ENCODE assay signal across 1 cellular context in the genomic region with DNA sequence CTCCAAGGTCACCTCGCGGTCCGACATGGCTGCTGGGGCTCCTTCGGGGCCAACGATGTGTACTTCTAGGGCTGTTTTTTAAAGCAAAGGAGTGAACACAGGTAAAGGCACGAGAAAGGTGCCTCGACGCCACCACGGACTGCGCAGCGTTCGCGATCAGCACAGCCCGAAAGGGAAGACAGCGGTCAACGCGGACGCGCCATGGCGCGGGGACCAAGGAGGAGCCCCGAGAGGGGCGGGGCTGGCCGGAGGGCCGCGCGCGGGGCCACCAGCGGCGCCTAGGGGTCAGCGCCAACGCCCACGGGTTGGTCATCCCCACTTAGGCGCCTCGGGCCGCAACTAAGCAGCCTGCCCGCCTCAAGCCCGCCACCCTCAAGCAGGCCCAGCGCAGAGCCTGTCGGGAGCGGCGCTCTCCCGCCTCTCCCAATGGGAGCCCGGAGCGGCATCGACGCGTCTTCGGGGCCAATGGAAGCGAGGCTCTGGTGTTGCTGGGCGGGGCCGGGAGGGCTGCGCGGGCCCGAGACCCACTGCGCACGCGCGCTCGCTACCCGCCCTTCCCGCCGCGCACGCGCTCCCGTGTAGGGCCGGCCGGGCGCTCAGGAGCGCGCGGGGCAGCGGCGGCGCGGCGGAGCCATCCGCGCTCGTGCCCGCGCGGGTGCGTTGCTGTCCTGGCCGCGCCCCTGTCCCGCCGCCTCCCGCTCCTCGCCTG.
TF ChIP-seq lines count a peak whose summit lies in the region.

A gene with protein sequence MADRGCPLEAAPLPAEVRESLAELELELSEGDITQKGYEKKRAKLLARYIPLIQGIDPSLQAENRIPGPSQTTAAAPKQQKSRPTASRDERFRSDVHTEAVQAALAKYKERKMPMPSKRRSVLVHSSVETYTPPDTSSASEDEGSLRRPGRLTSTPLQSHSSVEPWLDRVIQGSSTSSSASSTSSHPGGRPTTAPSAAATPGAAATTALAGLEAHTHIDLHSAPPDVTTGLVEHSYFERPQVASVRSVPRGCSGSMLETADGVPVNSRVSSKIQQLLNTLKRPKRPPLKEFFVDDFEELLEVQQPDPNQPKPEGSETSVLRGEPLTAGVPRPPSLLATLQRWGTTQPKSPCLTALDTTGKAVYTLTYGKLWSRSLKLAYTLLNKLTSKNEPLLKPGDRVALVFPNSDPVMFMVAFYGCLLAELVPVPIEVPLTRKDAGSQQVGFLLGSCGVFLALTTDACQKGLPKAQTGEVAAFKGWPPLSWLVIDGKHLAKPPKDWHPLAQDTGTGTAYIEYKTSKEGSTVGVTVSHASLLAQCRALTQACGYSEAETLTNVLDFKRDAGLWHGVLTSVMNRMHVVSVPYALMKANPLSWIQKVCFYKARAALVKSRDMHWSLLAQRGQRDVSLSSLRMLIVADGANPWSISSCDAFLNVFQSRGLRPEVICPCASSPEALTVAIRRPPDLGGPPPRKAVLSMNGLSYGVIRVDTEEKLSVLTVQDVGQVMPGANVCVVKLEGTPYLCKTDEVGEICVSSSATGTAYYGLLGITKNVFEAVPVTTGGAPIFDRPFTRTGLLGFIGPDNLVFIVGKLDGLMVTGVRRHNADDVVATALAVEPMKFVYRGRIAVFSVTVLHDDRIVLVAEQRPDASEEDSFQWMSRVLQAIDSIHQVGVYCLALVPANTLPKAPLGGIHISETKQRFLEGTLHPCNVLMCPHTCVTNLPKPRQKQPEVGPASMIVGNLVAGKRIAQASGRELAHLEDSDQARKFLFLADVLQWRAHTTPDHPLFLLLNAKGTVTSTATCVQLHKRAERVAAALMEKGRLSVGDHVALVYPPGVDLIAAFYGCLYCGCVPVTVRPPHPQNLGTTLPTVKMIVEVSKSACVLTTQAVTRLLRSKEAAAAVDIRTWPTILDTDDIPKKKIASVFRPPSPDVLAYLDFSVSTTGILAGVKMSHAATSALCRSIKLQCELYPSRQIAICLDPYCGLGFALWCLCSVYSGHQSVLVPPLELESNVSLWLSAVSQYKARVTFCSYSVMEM (N-terminal part only) (plus strand): TSS at position 577 of the 709 bp plus-strand sequence. CDS start 241 bp downstream, outside the sequence.

TF ChIP-seq in WTC11, 78 proteins besides CTCF, POLR2A, EP300 and RAD21 (continued from another document):
- TF ChIP-seq, protein P1, sequence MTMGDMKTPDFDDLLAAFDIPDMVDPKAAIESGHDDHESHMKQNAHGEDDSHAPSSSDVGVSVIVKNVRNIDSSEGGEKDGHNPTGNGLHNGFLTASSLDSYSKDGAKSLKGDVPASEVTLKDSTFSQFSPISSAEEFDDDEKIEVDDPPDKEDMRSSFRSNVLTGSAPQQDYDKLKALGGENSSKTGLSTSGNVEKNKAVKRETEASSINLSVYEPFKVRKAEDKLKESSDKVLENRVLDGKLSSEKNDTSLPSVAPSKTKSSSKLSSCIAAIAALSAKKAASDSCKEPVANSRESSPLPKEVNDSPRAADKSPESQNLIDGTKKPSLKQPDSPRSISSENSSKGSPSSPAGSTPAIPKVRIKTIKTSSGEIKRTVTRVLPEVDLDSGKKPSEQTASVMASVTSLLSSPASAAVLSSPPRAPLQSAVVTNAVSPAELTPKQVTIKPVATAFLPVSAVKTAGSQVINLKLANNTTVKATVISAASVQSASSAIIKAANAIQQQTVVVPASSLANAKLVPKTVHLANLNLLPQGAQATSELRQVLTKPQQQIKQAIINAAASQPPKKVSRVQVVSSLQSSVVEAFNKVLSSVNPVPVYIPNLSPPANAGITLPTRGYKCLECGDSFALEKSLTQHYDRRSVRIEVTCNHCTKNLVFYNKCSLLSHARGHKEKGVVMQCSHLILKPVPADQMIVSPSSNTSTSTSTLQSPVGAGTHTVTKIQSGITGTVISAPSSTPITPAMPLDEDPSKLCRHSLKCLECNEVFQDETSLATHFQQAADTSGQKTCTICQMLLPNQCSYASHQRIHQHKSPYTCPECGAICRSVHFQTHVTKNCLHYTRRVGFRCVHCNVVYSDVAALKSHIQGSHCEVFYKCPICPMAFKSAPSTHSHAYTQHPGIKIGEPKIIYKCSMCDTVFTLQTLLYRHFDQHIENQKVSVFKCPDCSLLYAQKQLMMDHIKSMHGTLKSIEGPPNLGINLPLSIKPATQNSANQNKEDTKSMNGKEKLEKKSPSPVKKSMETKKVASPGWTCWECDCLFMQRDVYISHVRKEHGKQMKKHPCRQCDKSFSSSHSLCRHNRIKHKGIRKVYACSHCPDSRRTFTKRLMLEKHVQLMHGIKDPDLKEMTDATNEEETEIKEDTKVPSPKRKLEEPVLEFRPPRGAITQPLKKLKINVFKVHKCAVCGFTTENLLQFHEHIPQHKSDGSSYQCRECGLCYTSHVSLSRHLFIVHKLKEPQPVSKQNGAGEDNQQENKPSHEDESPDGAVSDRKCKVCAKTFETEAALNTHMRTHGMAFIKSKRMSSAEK (CRISPR knock-in tag; IDR thresholded peaks at IDR 0.05; ENCODE audit: borderline replicate concordance) = no peak
- TF ChIP-seq FOXP1 (CRISPR knock-in tag; IDR thresholded peaks at IDR 0.05; ENCODE audit: borderline replicate concordance) = peak; percentile 76; the same call in 1 of the 2 replicates
- TF ChIP-seq SP1 (CRISPR knock-in tag; conservative IDR thresholded peaks at IDR 0.05) = peak; percentile 96
- no peak for TF ChIP-seq MXD4 (CRISPR knock-in tag; IDR thresholded peaks at IDR 0.05; ENCODE audit: borderline replicate concordance)
- TF ChIP-seq E2F5 (CRISPR knock-in tag; IDR thresholded peaks at IDR 0.05) = peak; percentile 72; the same call in 1 of the 2 replicates
- peak; percentile 72 for TF ChIP-seq MYBL2 (CRISPR knock-in tag; IDR thresholded peaks at IDR 0.05)
